Comparison of ENCODE assay signal across 8 cellular contexts in genomic region chr2:30516166-30516565, GRCh38.
"Had no signal": no experiment of that assay in that cellular context is flagged by ENCODE, and none has a peak within 500 bp of the region (broad histone marks: within the 10 kb centered on the region; RNA-seq: fewer than 3 reads in every experiment).

No MANE protein-coding gene starts in this region.

- ATAC-seq: HCT116, HepG2, K562 had no signal

- H3K27ac ChIP-seq: HL-60 had no signal

- DNase-seq: GOT3, H7, HFFc6 had no signal

- H3K4me3 ChIP-seq: HAP-1, K562 had no signal

- H3K36me3 ChIP-seq: HAP-1 had no signal
